8 cellular contexts compared by ENCODE assay signal in genomic region chr17:50363217-50364060, GRCh38. TPM values are rescaled to one million over a fixed set of nuclear protein-coding genes. Genes with fewer than 3 reads are reported as not detected.
DNase-seq lines count a peak whose midpoint lies in the region; ATAC-seq and TF ChIP-seq lines count a peak whose summit lies in the region.

No MANE protein-coding gene starts in this region.

- no peak overlapping the region for H3K4me3 ChIP-seq in NB4 (ENCODE audit: low read depth, low read length)

- TF ChIP-seq POLR2A in NB4 (IDR thresholded peaks at IDR 0.05; ENCODE audit: extremely low read depth, insufficient read length) = no peak

- no peak for ATAC-seq in GM18907 (IDR thresholded peaks at IDR 0.05; ENCODE audit: unreplicated experiment)
- no peak for ATAC-seq in HG03442 (IDR thresholded peaks at IDR 0.05; ENCODE audit: unreplicated experiment)
- no peak for ATAC-seq in left lobe of liver

- TF ChIP-seq CTCF in NB4 (IDR thresholded peaks at IDR 0.05; ENCODE audit: low read depth, low read length) = no peak

- DNase-seq in DMS 273 (lab: John Stamatoyannopoulos, UW; ENCODE audit: unreplicated experiment) (peak; percentile 78), NB4 (ENCODE audit: low read depth) (peak; percentile 30), dermis blood vessel endothelial cell (peak; percentile 57), mesenteric fat pad (ENCODE audit: low spot score) (peak; percentile 79), OCI-M2 (lab: John Stamatoyannopoulos, UW; ENCODE audit: unreplicated experiment) (no peak), left lobe of liver (ENCODE audit: low spot score) (no peak)

RNA-seq across cellular contexts. Expression of gene MRPL27, which starts 9.5 kb away (rescaled TPM):
- total RNA-seq in dermis blood vessel endothelial cell (35.4 and 70.3 TPM in 2 replicates), mesenteric fat pad (51.5 TPM), left lobe of liver (38.9 TPM)

RNA-seq across cellular contexts. Expression of gene EME1, which starts 9.6 kb away (rescaled TPM):
- total RNA-seq in dermis blood vessel endothelial cell (1.0 and 4.6 TPM in 2 replicates), mesenteric fat pad (not detected), left lobe of liver (0.13 TPM)

RNA-seq across cellular contexts. Expression of gene XYLT2, which starts 17.5 kb away (rescaled TPM):
- total RNA-seq in dermis blood vessel endothelial cell (26.5 and 31.8 TPM in 2 replicates), mesenteric fat pad (14.4 TPM), left lobe of liver (10.4 TPM)

RNA-seq across cellular contexts. Expression of gene LRRC59, which starts 33.9 kb away (rescaled TPM):
- total RNA-seq in dermis blood vessel endothelial cell (118 and 227 TPM in 2 replicates), mesenteric fat pad (126 TPM), left lobe of liver (47.3 TPM)

Comparison
In these comparisons a context has a peak if more than half of its experiments do, and no peak if none do; other contexts are left out.
1. DNase-seq: peak in DMS 273 (single experiment), NB4 (single experiment), dermis blood vessel endothelial cell (single experiment) and mesenteric fat pad (single experiment); none in OCI-M2 (single experiment) and left lobe of liver (single experiment).